ENCODE assay signal across 9 cellular contexts in genomic region chr1:12615916-12616708, GRCh38. TPM values are rescaled to one million over a fixed set of nuclear protein-coding genes. Genes with fewer than 3 reads are reported as not detected.
DNase-seq lines count a peak whose midpoint lies in the region; ATAC-seq, FAIRE-seq and TF ChIP-seq lines count a peak whose summit lies in the region.
"Had no signal": no experiment of that assay in that cellular context is flagged by ENCODE, and none has a peak within 500 bp of the region (broad histone marks: within the 10 kb centered on the region; RNA-seq: fewer than 3 reads in every experiment).

No MANE protein-coding gene starts in this region.

- DNase-seq in ELF-1 (ENCODE audit: low read depth, low spot score) (peak; percentile 85), NB4 (ENCODE audit: low read depth) (peak; percentile 28), bronchial epithelial cell (ENCODE audit: low read depth) (peak; percentile 28), kidney tubule cell (ENCODE audit: low spot score) (peak; percentile 82), NCI-H2029 treated with DMSO at 0.1 percent for 48 hours (lab: John Stamatoyannopoulos, UW) (no peak), OCI-LY7 (ENCODE audit: low spot score) (no peak)

- no peaks in the 10 kb centered on the region for H3K9me3 Mint-ChIP-seq in stimulated activated memory B cell treated with anti-CD40 and anti-IgM and Interleukin-4, amounts not matched to agents 10 μg/mL and 1 μg/mL and 100 μg/mL, for 72 hours

- H3K27me3 ChIP-seq in bronchial epithelial cell (ENCODE audit: control insufficient read depth, insufficient read depth, low read length): no peaks in the 10 kb centered on the region

- H3K4me1 Mint-ChIP-seq in stimulated activated memory B cell treated with anti-CD40 and anti-IgM and Interleukin-4, amounts not matched to agents 10 μg/mL and 1 μg/mL and 100 μg/mL, for 72 hours: peaks cover 59% of the 10 kb centered on the region

- H3K4me2 ChIP-seq in OCI-LY7 (ENCODE audit: low read length): no peak overlapping the region

- POLR2A ChIA-PET in OCI-LY7 (lab: Charles Lee): interaction anchor here (0.6 kb wide), 1 partner anchor 1189 kb away, joined by 5 read pairs; no protein-coding TSS in a partner anchor

- H3K27ac Mint-ChIP-seq in stimulated activated memory B cell treated with anti-CD40 and anti-IgM and Interleukin-4, amounts not matched to agents 10 μg/mL and 1 μg/mL and 100 μg/mL, for 72 hours: peak overlapping the region; percentile 92

- no peak for TF ChIP-seq POLR2A in NB4 (IDR thresholded peaks at IDR 0.05; ENCODE audit: extremely low read depth, insufficient read length)

- H3K27ac ChIP-seq in OCI-LY7 (ENCODE audit: low read depth, low read length, poor library complexity, severe bottlenecking): no peak overlapping the region

- peak overlapping the region; percentile 94 for H3K4me3 Mint-ChIP-seq in stimulated activated memory B cell treated with anti-CD40 and anti-IgM and Interleukin-4, amounts not matched to agents 10 μg/mL and 1 μg/mL and 100 μg/mL, for 72 hours

- intact Hi-C loops in OCI-LY7 (cut with micrococcal nuclease; ENCODE audit: unreplicated experiment): no loop called here

- no peaks in the 10 kb centered on the region for H3K4me1 ChIP-seq in OCI-LY7 (ENCODE audit: insufficient read depth, low read length, poor library complexity, severe bottlenecking)

- H2AFZ ChIP-seq in OCI-LY7 (ENCODE audit: low read length): no peak overlapping the region

- H3K36me3 ChIP-seq in bronchial epithelial cell (ENCODE audit: control insufficient read depth, insufficient read depth, low read length) (peaks cover 4% of the 10 kb centered on the region), OCI-LY7 (ENCODE audit: insufficient read depth, low read length) (no peaks in the 10 kb centered on the region)

- peaks cover 67% of the 10 kb centered on the region for H3K27me3 Mint-ChIP-seq in stimulated activated memory B cell treated with anti-CD40 and anti-IgM and Interleukin-4, amounts not matched to agents 10 μg/mL and 1 μg/mL and 100 μg/mL, for 72 hours

- BruUV-seq in OCI-LY7 (replicated peaks; lab: Mats Ljungman, UMichigan): no TSS peak

- ATAC-seq in stimulated activated memory B cell treated with anti-CD40 and anti-IgM and Interleukin-4, amounts not matched to agents 10 μg/mL and 1 μg/mL and 100 μg/mL, for 72 hours: no peak
- ATAC-seq in HG03469 (IDR thresholded peaks at IDR 0.05; ENCODE audit: unreplicated experiment): no peak

- no peak overlapping the region for H3K4me3 ChIP-seq in NB4 (ENCODE audit: low read depth, low read length)
- peak overlapping the region; percentile 76 for H3K4me3 ChIP-seq in bronchial epithelial cell (ENCODE audit: low read depth, low read length)
- no peak overlapping the region for H3K4me3 ChIP-seq in OCI-LY7 (ENCODE audit: low read depth, low read length, poor library complexity, severe bottlenecking)

- FAIRE-seq in bronchial epithelial cell (lab: Jason Lieb, UNC): no peak

- CTCF ChIA-PET in OCI-LY7 (lab: Charles Lee; ENCODE audit: unreplicated experiment): no interaction called here

- TF ChIP-seq CTCF in NB4 (IDR thresholded peaks at IDR 0.05; ENCODE audit: low read depth, low read length) (no peak), bronchial epithelial cell (IDR thresholded peaks at IDR 0.05; ENCODE audit: insufficient read depth, low read length, severe bottlenecking) (no peak), OCI-LY7 (conservative IDR thresholded peaks at IDR 0.05; ENCODE audit: low read length) (no peak)

- no peaks in the 10 kb centered on the region for H3K9me3 ChIP-seq in OCI-LY7 (ENCODE audit: low read length)

- H3K79me2 ChIP-seq in OCI-LY7 (ENCODE audit: insufficient read depth, low read depth, low read length): no peaks in the 10 kb centered on the region

- H3K36me3 Mint-ChIP-seq in stimulated activated memory B cell treated with anti-CD40 and anti-IgM and Interleukin-4, amounts not matched to agents 10 μg/mL and 1 μg/mL and 100 μg/mL, for 72 hours: peaks cover 37% of the 10 kb centered on the region

- no peaks in the 10 kb centered on the region for H3K9me2 ChIP-seq in OCI-LY7 (ENCODE audit: insufficient read depth, low read length)

- no peaks in the 10 kb centered on the region for H4K20me1 ChIP-seq in OCI-LY7 (ENCODE audit: insufficient read depth, low read length)

RNA-seq across cellular contexts. Expression of gene DHRS3, which starts 1.9 kb away (rescaled TPM):
- total RNA-seq in bronchial epithelial cell (29.3 and 63.7 TPM in 2 replicates), OCI-LY7 (2022) (not detected in 2 replicates)
- not detected in 2 replicates for total RNA-seq in OCI-LY7 (2014; rRNA removed; shearing (Covaris generic))

RNA-seq across cellular contexts. Expression of gene AADACL4, which starts 27.8 kb away (rescaled TPM):
- total RNA-seq in bronchial epithelial cell (not detected in 2 replicates), OCI-LY7 (2022) (not detected in 2 replicates)
- total RNA-seq in OCI-LY7 (2014; rRNA removed; shearing (Covaris generic)): not detected in 2 replicates
- total RNA-seq: T-helper 2 cell treated with Interferon-gamma antibody and Interleukin-4, amounts not matched to agents 100 ng/mL and 5 ng/mL, for 36 hours had no signal

Comparison
In these comparisons a context has a peak if more than half of its experiments do, and no peak if none do; other contexts are left out.
1. DNase-seq: peak in ELF-1 (single experiment), NB4 (single experiment), bronchial epithelial cell (single experiment) and kidney tubule cell (single experiment); none in NCI-H2029 treated with DMSO at 0.1 percent for 48 hours (single experiment) and OCI-LY7 (single experiment).
2. RNA of gene DHRS3, which starts 1.9 kb away (total RNA-seq): 29.3 to 63.7 TPM in bronchial epithelial cell; not detected in OCI-LY7; every median in the first group is over 10 times any median in the second.